19 cellular contexts compared by ENCODE assay signal in the genomic region with DNA sequence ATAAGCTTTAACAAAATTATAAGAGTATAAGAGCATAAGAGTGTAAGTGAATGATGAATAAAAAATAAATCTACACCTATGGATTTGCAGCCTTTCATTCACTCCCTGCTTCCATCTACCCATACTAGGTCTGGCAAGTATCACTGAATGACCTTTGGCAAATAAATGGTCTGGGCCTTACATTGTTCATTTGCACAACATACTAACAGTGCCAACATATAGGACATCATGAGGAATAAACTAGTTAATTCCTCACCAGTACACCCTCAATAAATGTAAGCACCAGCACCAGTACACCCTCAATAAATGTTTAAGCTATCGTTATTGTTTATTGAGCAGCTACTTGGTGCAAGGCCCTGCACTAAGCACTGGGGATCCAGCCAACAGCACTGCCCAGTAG. TPM values are rescaled to one million over a fixed set of nuclear protein-coding genes. Genes with fewer than 3 reads are reported as not detected.
DNase-seq lines count a peak whose midpoint lies in the region; ATAC-seq and TF ChIP-seq lines count a peak whose summit lies in the region.
"Had no signal": no experiment of that assay in that cellular context is flagged by ENCODE, and none has a peak within 500 bp of the region (broad histone marks: within the 10 kb centered on the region; RNA-seq: fewer than 3 reads in every experiment).

No MANE protein-coding gene starts in this region.

- no peaks in the 10 kb centered on the region for H3K79me2 ChIP-seq in neural progenitor cell (ENCODE audit: low read depth)

- H3K4me1 ChIP-seq in neural progenitor cell, result no peaks in the 10 kb centered on the region

- no peak for DNase-seq in T-helper 1 cell
- DNase-seq in activated naive CD8-positive, alpha-beta T cell treated with anti-CD3 and anti-CD28 coated beads, Interleukin-2, amount 10 ng/mL, durations not matched to agents 7 days and 5 days, result no peak
- no peak for DNase-seq in activated naive CD8-positive, alpha-beta T cell treated with anti-CD3 and anti-CD28 coated beads for 36 hours
- no peak for DNase-seq in activated T-helper 1 cell treated with anti-CD3 and anti-CD28 coated beads, Interleukin-12 subunit alpha, Interleukin-12 subunit beta, Interleukin-2, Interleukin-4 antibody, amounts not matched to agents 30 ng/mL and 10 ng/mL and 1 ng/mL, durations not matched to agents 14 hours and 24 hours and 36 hours (ENCODE audit: low spot score)
- no peak for DNase-seq in COLO829 (ENCODE audit: low spot score)
- DNase-seq in neural progenitor cell (ENCODE audit: low spot score), result no peak
- DNase-seq: DMS153, GF-D8, NCI-H1417 treated with DMSO at 0.1 percent for 48 hours, NCI-H187 treated with DMSO at 0.1 percent for 48 hours, NCI-H2227 treated with DMSO at 0.1 percent for 48 hours, NCI-H510A treated with DMSO at 0.1 percent for 48 hours, OCI-M1, Right ventricle myocardium superior had no signal

- H3K4me3 Mint-ChIP-seq in T-helper 1 cell treated with Interleukin-12 subunit alpha and Interleukin-12 subunit beta and Interleukin-4 antibody, amounts not matched to agents 30 μg/mL and 1 μg/mL, for 36 hours, result no peak overlapping the region
- H3K4me3 Mint-ChIP-seq in activated naive CD8-positive, alpha-beta T cell treated with anti-CD3 and anti-CD28 coated beads, Interleukin-2, amount 10 ng/mL, durations not matched to agents 7 days and 5 days, result no peak overlapping the region
- H3K4me3 Mint-ChIP-seq in activated naive CD8-positive, alpha-beta T cell treated with anti-CD3 and anti-CD28 coated beads for 36 hours, result no peak overlapping the region
- H3K4me3 Mint-ChIP-seq in activated T-helper 1 cell treated with anti-CD3 and anti-CD28 coated beads, Interleukin-12 subunit alpha, Interleukin-12 subunit beta, Interleukin-2, Interleukin-4 antibody, amounts not matched to agents 30 ng/mL and 10 ng/mL and 1 ng/mL, durations not matched to agents 14 hours and 24 hours and 36 hours, result no peak overlapping the region
- H3K4me3 Mint-ChIP-seq in neural progenitor cell, result no peak overlapping the region
- H3K4me3 Mint-ChIP-seq: CD14-positive monocyte had no signal

- no peaks in the 10 kb centered on the region for H3K9me3 Mint-ChIP-seq in T-helper 1 cell treated with Interleukin-12 subunit alpha and Interleukin-12 subunit beta and Interleukin-4 antibody, amounts not matched to agents 30 μg/mL and 1 μg/mL, for 36 hours
- H3K9me3 Mint-ChIP-seq in activated naive CD8-positive, alpha-beta T cell treated with anti-CD3 and anti-CD28 coated beads, Interleukin-2, amount 10 ng/mL, durations not matched to agents 7 days and 5 days, result no peaks in the 10 kb centered on the region
- no peaks in the 10 kb centered on the region for H3K9me3 Mint-ChIP-seq in activated naive CD8-positive, alpha-beta T cell treated with anti-CD3 and anti-CD28 coated beads for 36 hours
- H3K9me3 Mint-ChIP-seq in activated T-helper 1 cell treated with anti-CD3 and anti-CD28 coated beads, Interleukin-12 subunit alpha, Interleukin-12 subunit beta, Interleukin-2, Interleukin-4 antibody, amounts not matched to agents 30 ng/mL and 10 ng/mL and 1 ng/mL, durations not matched to agents 14 hours and 24 hours and 36 hours, result no peaks in the 10 kb centered on the region
- no peaks in the 10 kb centered on the region for H3K9me3 Mint-ChIP-seq in neural progenitor cell
- H3K9me3 Mint-ChIP-seq: CD14-positive monocyte had no signal

- no peak overlapping the region for H3K4me2 ChIP-seq in neural progenitor cell

- POLR2A ChIA-PET in activated naive CD8-positive, alpha-beta T cell treated with anti-CD3 and anti-CD28 coated beads, Interleukin-2, amount 10 ng/mL, durations not matched to agents 7 days and 5 days (lab: Charles Lee), result interaction anchor here (1.3 to 3.2 kb wide), 7 partner anchors 10 to 27 kb away, joined by 4 to 12 read pairs (median 6); a partner anchor contains a TSS

- no peak for TF ChIP-seq CTCF in neural progenitor cell (IDR thresholded peaks at IDR 0.05)

- H3K9ac ChIP-seq in neural progenitor cell, result no peak overlapping the region

- ATAC-seq in activated naive CD8-positive, alpha-beta T cell treated with anti-CD3 and anti-CD28 coated beads, Interleukin-2, amount 10 ng/mL, durations not matched to agents 7 days and 5 days (ENCODE audit: low read depth), result no peak
- ATAC-seq in HG03025 (IDR thresholded peaks at IDR 0.05; ENCODE audit: low FRiP score, unreplicated experiment), result no peak

- H3K9me3 ChIP-seq in neural progenitor cell (ENCODE audit: low read depth), result no peaks in the 10 kb centered on the region

- H3K27ac Mint-ChIP-seq in T-helper 1 cell treated with Interleukin-12 subunit alpha and Interleukin-12 subunit beta and Interleukin-4 antibody, amounts not matched to agents 30 μg/mL and 1 μg/mL, for 36 hours, result peak overlapping the region; percentile 9
- peak overlapping the region; percentile 30 for H3K27ac Mint-ChIP-seq in activated naive CD8-positive, alpha-beta T cell treated with anti-CD3 and anti-CD28 coated beads, Interleukin-2, amount 10 ng/mL, durations not matched to agents 7 days and 5 days
- no peak overlapping the region for H3K27ac Mint-ChIP-seq in activated naive CD8-positive, alpha-beta T cell treated with anti-CD3 and anti-CD28 coated beads for 36 hours
- H3K27ac Mint-ChIP-seq in activated T-helper 1 cell treated with anti-CD3 and anti-CD28 coated beads, Interleukin-12 subunit alpha, Interleukin-12 subunit beta, Interleukin-2, Interleukin-4 antibody, amounts not matched to agents 30 ng/mL and 10 ng/mL and 1 ng/mL, durations not matched to agents 14 hours and 24 hours and 36 hours, result peak overlapping the region; percentile 13
- no peak overlapping the region for H3K27ac Mint-ChIP-seq in neural progenitor cell

- H3K4me1 Mint-ChIP-seq in T-helper 1 cell treated with Interleukin-12 subunit alpha and Interleukin-12 subunit beta and Interleukin-4 antibody, amounts not matched to agents 30 μg/mL and 1 μg/mL, for 36 hours (ENCODE audit: low read depth), result peaks cover 51% of the 10 kb centered on the region
- H3K4me1 Mint-ChIP-seq in activated naive CD8-positive, alpha-beta T cell treated with anti-CD3 and anti-CD28 coated beads, Interleukin-2, amount 10 ng/mL, durations not matched to agents 7 days and 5 days, result peaks cover 54% of the 10 kb centered on the region
- H3K4me1 Mint-ChIP-seq in activated naive CD8-positive, alpha-beta T cell treated with anti-CD3 and anti-CD28 coated beads for 36 hours, result peaks cover 51% of the 10 kb centered on the region
- H3K4me1 Mint-ChIP-seq in activated T-helper 1 cell treated with anti-CD3 and anti-CD28 coated beads, Interleukin-12 subunit alpha, Interleukin-12 subunit beta, Interleukin-2, Interleukin-4 antibody, amounts not matched to agents 30 ng/mL and 10 ng/mL and 1 ng/mL, durations not matched to agents 14 hours and 24 hours and 36 hours (ENCODE audit: low read depth), result peaks cover 59% of the 10 kb centered on the region
- H3K4me1 Mint-ChIP-seq in neural progenitor cell, result no peaks in the 10 kb centered on the region
- H3K4me1 Mint-ChIP-seq: CD14-positive monocyte had no signal

- no peaks in the 10 kb centered on the region for H3K27me3 ChIP-seq in neural progenitor cell

- H3F3A ChIP-seq in neural progenitor cell (ENCODE audit: low read depth), result no peaks in the 10 kb centered on the region

- no peaks in the 10 kb centered on the region for H4K20me1 ChIP-seq in neural progenitor cell (ENCODE audit: low read depth)

- no peak overlapping the region for H3K27ac ChIP-seq in neural progenitor cell
- H3K27ac ChIP-seq: 22Rv1, HL-60 had no signal

- H2AFZ ChIP-seq in neural progenitor cell (replicated peaks), result no peak overlapping the region

- peaks cover 12% of the 10 kb centered on the region for H3K36me3 ChIP-seq in neural progenitor cell

- no peaks in the 10 kb centered on the region for H3K27me3 Mint-ChIP-seq in T-helper 1 cell treated with Interleukin-12 subunit alpha and Interleukin-12 subunit beta and Interleukin-4 antibody, amounts not matched to agents 30 μg/mL and 1 μg/mL, for 36 hours (ENCODE audit: low read depth)
- no peaks in the 10 kb centered on the region for H3K27me3 Mint-ChIP-seq in activated naive CD8-positive, alpha-beta T cell treated with anti-CD3 and anti-CD28 coated beads, Interleukin-2, amount 10 ng/mL, durations not matched to agents 7 days and 5 days
- H3K27me3 Mint-ChIP-seq in activated naive CD8-positive, alpha-beta T cell treated with anti-CD3 and anti-CD28 coated beads for 36 hours, result no peaks in the 10 kb centered on the region
- no peaks in the 10 kb centered on the region for H3K27me3 Mint-ChIP-seq in activated T-helper 1 cell treated with anti-CD3 and anti-CD28 coated beads, Interleukin-12 subunit alpha, Interleukin-12 subunit beta, Interleukin-2, Interleukin-4 antibody, amounts not matched to agents 30 ng/mL and 10 ng/mL and 1 ng/mL, durations not matched to agents 14 hours and 24 hours and 36 hours (ENCODE audit: insufficient read depth)
- peaks cover 2% of the 10 kb centered on the region for H3K27me3 Mint-ChIP-seq in neural progenitor cell (ENCODE audit: insufficient read depth, low read depth)

- intact Hi-C loops in activated T-helper 1 cell treated with anti-CD3 and anti-CD28 coated beads, Interleukin-12 subunit alpha, Interleukin-12 subunit beta, Interleukin-2, Interleukin-4 antibody, amounts not matched to agents 30 ng/mL and 10 ng/mL and 1 ng/mL, durations not matched to agents 14 hours and 24 hours and 36 hours (cut with micrococcal nuclease), result no loop called here

- peaks cover 80% of the 10 kb centered on the region for H3K36me3 Mint-ChIP-seq in T-helper 1 cell treated with Interleukin-12 subunit alpha and Interleukin-12 subunit beta and Interleukin-4 antibody, amounts not matched to agents 30 μg/mL and 1 μg/mL, for 36 hours (ENCODE audit: low read depth)
- H3K36me3 Mint-ChIP-seq in activated naive CD8-positive, alpha-beta T cell treated with anti-CD3 and anti-CD28 coated beads, Interleukin-2, amount 10 ng/mL, durations not matched to agents 7 days and 5 days, result peaks cover 67% of the 10 kb centered on the region
- H3K36me3 Mint-ChIP-seq in activated naive CD8-positive, alpha-beta T cell treated with anti-CD3 and anti-CD28 coated beads for 36 hours, result peaks cover 77% of the 10 kb centered on the region
- H3K36me3 Mint-ChIP-seq in activated T-helper 1 cell treated with anti-CD3 and anti-CD28 coated beads, Interleukin-12 subunit alpha, Interleukin-12 subunit beta, Interleukin-2, Interleukin-4 antibody, amounts not matched to agents 30 ng/mL and 10 ng/mL and 1 ng/mL, durations not matched to agents 14 hours and 24 hours and 36 hours (ENCODE audit: low read depth), result peaks cover 76% of the 10 kb centered on the region
- peaks cover 42% of the 10 kb centered on the region for H3K36me3 Mint-ChIP-seq in neural progenitor cell

- H3K4me3 ChIP-seq in neural progenitor cell, result no peak overlapping the region

RNA-seq across cellular contexts. Expression of a gene that starts 26.9 kb away (rescaled TPM):
- 100 to 1,000 TPM; 544 to 571 TPM for total RNA-seq in activated naive CD8-positive, alpha-beta T cell treated with anti-CD3 and anti-CD28 coated beads, Interleukin-2, amount 10 ng/mL, durations not matched to agents 7 days and 5 days
- 100 to 1,000 TPM; 383 to 389 TPM for total RNA-seq in activated naive CD8-positive, alpha-beta T cell treated with anti-CD3 and anti-CD28 coated beads for 36 hours
- total RNA-seq in activated T-helper 1 cell treated with anti-CD3 and anti-CD28 coated beads, Interleukin-12 subunit alpha, Interleukin-12 subunit beta, Interleukin-2, Interleukin-4 antibody, amounts not matched to agents 30 ng/mL and 10 ng/mL and 1 ng/mL, durations not matched to agents 14 hours and 24 hours and 36 hours, result 129 and 136 TPM in 2 replicates
- total RNA-seq in neural progenitor cell (ENCODE audit: low replicate concordance), result 52.5 and 61.7 TPM in 2 replicates

Comparison
In these comparisons a context has a peak if more than half of its experiments do, and no peak if none do; other contexts are left out.
1. H3K27ac Mint-ChIP-seq: peak in T-helper 1 cell treated with Interleukin-12 subunit alpha and Interleukin-12 subunit beta and Interleukin-4 antibody, amounts not matched to agents 30 μg/mL and 1 μg/mL, for 36 hours (single experiment), activated naive CD8-positive, alpha-beta T cell treated with anti-CD3 and anti-CD28 coated beads, Interleukin-2, amount 10 ng/mL, durations not matched to agents 7 days and 5 days (single experiment) and activated T-helper 1 cell treated with anti-CD3 and anti-CD28 coated beads, Interleukin-12 subunit alpha, Interleukin-12 subunit beta, Interleukin-2, Interleukin-4 antibody, amounts not matched to agents 30 ng/mL and 10 ng/mL and 1 ng/mL, durations not matched to agents 14 hours and 24 hours and 36 hours (single experiment); none in activated naive CD8-positive, alpha-beta T cell treated with anti-CD3 and anti-CD28 coated beads for 36 hours (single experiment) and neural progenitor cell (single experiment).